In genomic region chr9:126860077-126860756, GRCh38 we compare ENCODE assay signal across 8 cellular contexts. TPM values are rescaled to one million over a fixed set of nuclear protein-coding genes. Genes with fewer than 3 reads are reported as not detected.
DNase-seq lines count a peak whose midpoint lies in the region; ATAC-seq and TF ChIP-seq lines count a peak whose summit lies in the region.

ZBTB34 (plus strand) TSS chr9:126860639; CDS start chr9:126879400, 18,761 bp downstream.

- H3K27ac ChIP-seq in left lung: peak within 1 kb of the TSS; percentile 91 to 93

- H3K9me3 Mint-ChIP-seq in chondrocyte (ENCODE audit: low read depth): no peaks in the 10 kb centered on the region

- no peaks in the 10 kb centered on the region for H3K27me3 ChIP-seq in left lung

- H3K27ac Mint-ChIP-seq in chondrocyte (ENCODE audit: unreplicated experiment): peak within 1 kb of the TSS; percentile 83

- peak; percentile 100 for TF ChIP-seq CTCF in chondrocyte (IDR thresholded peaks at IDR 0.05)
- peak; percentile 99 to 100 for TF ChIP-seq CTCF in left lung (IDR thresholded peaks at IDR 0.05)

- peak within 1 kb of the TSS; percentile 94 for H3K4me3 ChIP-seq in left lung

- H3K4me1 ChIP-seq in left lung: peaks cover 25 to 43% of the 10 kb centered on the region in 2 donors

- H3K4me1 Mint-ChIP-seq in chondrocyte (ENCODE audit: low read depth): peaks cover 27% of the 10 kb centered on the region

- H3K36me3 ChIP-seq in left lung: peaks cover 0 to 14% of the 10 kb centered on the region in 2 donors

- H3K27me3 Mint-ChIP-seq in chondrocyte (ENCODE audit: low read depth): no peaks in the 10 kb centered on the region

- H3K4me3 Mint-ChIP-seq in chondrocyte (ENCODE audit: unreplicated experiment): peak within 1 kb of the TSS; percentile 72

- no peaks in the 10 kb centered on the region for H3K9me3 ChIP-seq in left lung

- ATAC-seq in HG02678 (IDR thresholded peaks at IDR 0.05; ENCODE audit: unreplicated experiment) (peak; percentile 74), left lung (peak; percentile 77)

- DNase-seq in NCI-H524 (lab: John Stamatoyannopoulos, UW) (peak; percentile 22 to 66), NCI-H524 treated with DMSO at 0.1 percent for 48 hours (lab: John Stamatoyannopoulos, UW) (no peak), NCI-H146 treated with DMSO at 0.1 percent for 48 hours (lab: John Stamatoyannopoulos, UW; ENCODE audit: unreplicated experiment) (peak; percentile 10), chondrocyte (ENCODE audit: low spot score) (no peak), left lung (peak; percentile 66 to 94)
- peak; percentile 50 to 57 for DNase-seq in activated CD4-positive, alpha-beta T cell treated with anti-CD3 and anti-CD28 coated beads for 24 hours (ENCODE audit: low read depth in 2 of 2)
- peak; percentile 73 for DNase-seq in stimulated activated CD4-positive, alpha-beta T cell treated with anti-CD3 and anti-CD28 coated beads, Interleukin-4, amount 100 ng/mL, for 24 hours

- peaks cover 3% of the 10 kb centered on the region for H3K36me3 Mint-ChIP-seq in chondrocyte (ENCODE audit: low read depth)

- intact Hi-C loops in left lung (cut with DNase I): no loop called here

RNA-seq across cellular contexts. Expression of gene ZBTB34, which starts in this region (rescaled TPM):
- total RNA-seq in chondrocyte: 13.3 to 16.2 TPM (median 14.5 TPM) in 3 replicates
- 10 to 100 TPM in 1 of 2 donors, 1 to 10 TPM in 1; 9.9 to 14.1 TPM for total RNA-seq in left lung

Comparison
In these comparisons a context has a peak if more than half of its experiments do, and no peak if none do; other contexts are left out.
1. DNase-seq: peak in NCI-H524 (2 of 2), NCI-H146 treated with DMSO at 0.1 percent for 48 hours (single experiment), activated CD4-positive, alpha-beta T cell treated with anti-CD3 and anti-CD28 coated beads for 24 hours (2 of 2), left lung (2 of 2) and stimulated activated CD4-positive, alpha-beta T cell treated with anti-CD3 and anti-CD28 coated beads, Interleukin-4, amount 100 ng/mL, for 24 hours (single experiment); none in NCI-H524 treated with DMSO at 0.1 percent for 48 hours (single experiment) and chondrocyte (single experiment).